ENCODE assay signal across 17 cellular contexts in genomic region chr1:223084466-223084865, GRCh38. TPM values are rescaled to one million over a fixed set of nuclear protein-coding genes. Genes with fewer than 3 reads are reported as not detected.
"Had no signal": no experiment of that assay in that cellular context is flagged by ENCODE, and none has a peak within 500 bp of the region (broad histone marks: within the 10 kb centered on the region; RNA-seq: fewer than 3 reads in every experiment).

No MANE protein-coding gene starts in this region.

- H3K4me3 ChIP-seq: smooth muscle cell, suprapubic skin, upper lobe of left lung had no signal

- H3K27ac ChIP-seq: suprapubic skin had no signal

- H3K4me1 ChIP-seq: suprapubic skin had no signal

- H3K27me3 ChIP-seq: suprapubic skin, upper lobe of left lung had no signal

- DNase-seq: activated B cell treated with CpG ODN at 0.5 μM for 24 hours; activated CD4-positive, alpha-beta T cell treated with anti-CD3 and anti-CD28 coated beads, Interleukin-2, amount 10 ng/mL, durations not matched to agents 7 days and 5 days; activated CD8-positive, alpha-beta memory T cell treated with anti-CD3 and anti-CD28 coated beads, Interleukin-2, amount 50 U/mL, for 48 hours; activated gamma-delta T cell treated with Interleukin-2 at 50 U/mL for 16 hours; activated T-cell treated with anti-CD3 and anti-CD28 coated beads, Interleukin-2, amount 50 U/mL, for 72 hours; amniotic stem cell; effector memory CD4-positive, alpha-beta T cell; foreskin melanocyte; head of caudate nucleus; natural killer cell; nucleus accumbens; right cardiac atrium; stimulated activated naive CD8-positive, alpha-beta T cell treated with anti-CD3 and anti-CD28 coated beads, Interleukin-15, Interleukin-2, amounts not matched to agents 100 U/mL and 50 U/mL, for 24 hours; SW 1271 had no signal

- ATAC-seq: activated T-cell treated with anti-CD3 and anti-CD28 coated beads, Interleukin-2, amount 50 U/mL, for 72 hours; natural killer cell; stimulated activated naive CD8-positive, alpha-beta T cell treated with anti-CD3 and anti-CD28 coated beads, Interleukin-15, Interleukin-2, amounts not matched to agents 100 U/mL and 50 U/mL, for 24 hours had no signal

- H3K9me3 ChIP-seq: suprapubic skin, upper lobe of left lung had no signal

- H3K36me3 ChIP-seq: suprapubic skin, upper lobe of left lung had no signal

RNA-seq across cellular contexts. Expression of gene TLR5, which starts 58.6 kb away (rescaled TPM):
- total RNA-seq: activated B cell treated with CpG ODN at 0.5 μM for 24 hours had no signal
